11 cellular contexts compared by ENCODE assay signal in the genomic region with DNA sequence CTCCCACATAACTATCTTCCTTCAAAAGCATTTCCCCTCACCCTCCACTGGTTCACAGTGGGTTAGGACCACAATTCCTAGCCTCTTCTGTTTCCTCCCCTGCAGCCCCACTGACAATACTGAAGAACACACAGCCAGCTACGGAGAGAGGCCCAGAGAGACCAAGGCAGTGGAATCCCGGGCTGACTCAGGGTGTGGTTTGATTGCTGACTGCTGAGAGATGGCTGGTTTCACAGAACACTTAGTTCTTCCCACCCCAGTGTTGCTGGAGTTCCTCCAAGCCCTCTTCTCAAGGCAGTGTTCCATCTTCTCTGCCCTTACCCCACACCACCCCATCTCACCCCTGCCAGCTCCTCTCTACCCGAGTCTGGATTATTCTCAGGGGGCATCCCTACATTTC. TPM values are rescaled to one million over a fixed set of nuclear protein-coding genes. Genes with fewer than 3 reads are reported as not detected.
DNase-seq lines count a peak whose midpoint lies in the region; ATAC-seq, FAIRE-seq and TF ChIP-seq lines count a peak whose summit lies in the region.
"Had no signal": no experiment of that assay in that cellular context is flagged by ENCODE, and none has a peak within 500 bp of the region (broad histone marks: within the 10 kb centered on the region; RNA-seq: fewer than 3 reads in every experiment).

No MANE protein-coding gene starts in this region.

- H3K27ac ChIP-seq in brain microvascular endothelial cell, result peak overlapping the region; percentile 87
- peak overlapping the region; percentile 92 to 95 (median 93) for H3K27ac ChIP-seq in thyroid gland

- TF ChIP-seq POLR2A in lower leg skin (IDR thresholded peaks at IDR 0.05) (no peak), thyroid gland (IDR thresholded peaks at IDR 0.05) (peak in 1 of 2 donors; percentile 67), GM12892 (IDR thresholded peaks at IDR 0.05; ENCODE audit: low read depth, low read length) (no peak)

- intact Hi-C loops in activated CD4-positive, alpha-beta T cell treated with anti-CD3 and anti-CD28 coated beads for 36 hours (cut with DNase I, micrococcal nuclease), result no loop called here
- intact Hi-C loops in activated CD4-positive, alpha-beta T cell treated with anti-CD3 and anti-CD28 coated beads, Interleukin-2, amount 10 ng/mL, durations not matched to agents 24 days and 14 days (cut with micrococcal nuclease), result no loop called here
- intact Hi-C loops in lower leg skin (cut with DNase I; ENCODE audit: low total_unique reads) (no loop called here), thyroid gland (cut with DNase I) (loop anchor here (10.0 kb wide), 1 partner anchor 75 kb away; no protein-coding TSS in a partner anchor)

- no peak overlapping the region for H3K4me3 Mint-ChIP-seq in activated CD4-positive, alpha-beta T cell treated with anti-CD3 and anti-CD28 coated beads for 36 hours
- H3K4me3 Mint-ChIP-seq in activated CD4-positive, alpha-beta T cell treated with anti-CD3 and anti-CD28 coated beads, Interleukin-2, amount 10 ng/mL, durations not matched to agents 24 days and 14 days, result no peak overlapping the region

- peaks cover 14% of the 10 kb centered on the region for H3K36me3 Mint-ChIP-seq in activated CD4-positive, alpha-beta T cell treated with anti-CD3 and anti-CD28 coated beads for 36 hours (ENCODE audit: low read depth)
- peaks cover 11% of the 10 kb centered on the region for H3K36me3 Mint-ChIP-seq in activated CD4-positive, alpha-beta T cell treated with anti-CD3 and anti-CD28 coated beads, Interleukin-2, amount 10 ng/mL, durations not matched to agents 24 days and 14 days (ENCODE audit: low read depth)

- no peaks in the 10 kb centered on the region for H3K9me3 ChIP-seq in thyroid gland
- H3K9me3 ChIP-seq: A549 had no signal

- peaks cover 20% of the 10 kb centered on the region for H3K4me1 Mint-ChIP-seq in activated CD4-positive, alpha-beta T cell treated with anti-CD3 and anti-CD28 coated beads for 36 hours
- peaks cover 19% of the 10 kb centered on the region for H3K4me1 Mint-ChIP-seq in activated CD4-positive, alpha-beta T cell treated with anti-CD3 and anti-CD28 coated beads, Interleukin-2, amount 10 ng/mL, durations not matched to agents 24 days and 14 days

- no peaks in the 10 kb centered on the region for H3K27me3 Mint-ChIP-seq in activated CD4-positive, alpha-beta T cell treated with anti-CD3 and anti-CD28 coated beads for 36 hours
- no peaks in the 10 kb centered on the region for H3K27me3 Mint-ChIP-seq in activated CD4-positive, alpha-beta T cell treated with anti-CD3 and anti-CD28 coated beads, Interleukin-2, amount 10 ng/mL, durations not matched to agents 24 days and 14 days

- peaks cover 79 to 96% of the 10 kb centered on the region in 2 donors for H3K4me1 ChIP-seq in thyroid gland

- in situ Hi-C loops in brain microvascular endothelial cell (cut with HindIII; ENCODE audit: low pct_ligation_motif_present, low sequenced_read_pairs), result no loop called here

- 11 to 33% methylated on average over 3 of the region's 3 CpGs for WGBS in lower leg skin, 2 donors
- WGBS in thyroid gland, 2 donors, result 4 to 8% methylated on average over 3 of the region's 3 CpGs

- H3K36me3 ChIP-seq in brain microvascular endothelial cell (replicated peaks) (no peaks in the 10 kb centered on the region), thyroid gland (no peaks in the 10 kb centered on the region)

- CTCF ChIA-PET in activated CD4-positive, alpha-beta T cell treated with anti-CD3 and anti-CD28 coated beads for 36 hours (lab: Charles Lee), result interaction anchor here (1.2 kb wide), 1 partner anchor 215 kb away, joined by 3 read pairs; no protein-coding TSS in a partner anchor

- H3K27me3 ChIP-seq in brain microvascular endothelial cell (replicated peaks) (no peaks in the 10 kb centered on the region), thyroid gland (no peaks in the 10 kb centered on the region)

- DNase-seq in activated CD4-positive, alpha-beta T cell treated with anti-CD3 and anti-CD28 coated beads for 36 hours, result peak; percentile 38
- no peak for DNase-seq in activated CD4-positive, alpha-beta T cell treated with anti-CD3 and anti-CD28 coated beads, Interleukin-2, amount 10 ng/mL, durations not matched to agents 24 days and 14 days
- DNase-seq in brain microvascular endothelial cell (peak; percentile 85), lower leg skin (ENCODE audit: low spot score in 2 of 2) (peak; percentile 88 to 94), thyroid gland (peak; percentile 94 to 96), GM12892 (ENCODE audit: insufficient read length) (no peak), NCI-H1694 (lab: John Stamatoyannopoulos, UW) (no peak)
- DNase-seq: NCI-H1048 had no signal

- H3K4me3 ChIP-seq in brain microvascular endothelial cell (ENCODE audit: low read depth, low read length) (no peak overlapping the region), lower leg skin (ENCODE audit: low read depth, poor library complexity, severe bottlenecking) (no peak overlapping the region), thyroid gland (replicated peaks in 1 of 3) (no peak overlapping the region)
- H3K4me3 ChIP-seq: A549 had no signal

- POLR2A ChIA-PET in activated CD4-positive, alpha-beta T cell treated with anti-CD3 and anti-CD28 coated beads for 36 hours (lab: Charles Lee), result no interaction called here

- H3K27ac Mint-ChIP-seq in activated CD4-positive, alpha-beta T cell treated with anti-CD3 and anti-CD28 coated beads for 36 hours, result no peak overlapping the region
- H3K27ac Mint-ChIP-seq in activated CD4-positive, alpha-beta T cell treated with anti-CD3 and anti-CD28 coated beads, Interleukin-2, amount 10 ng/mL, durations not matched to agents 24 days and 14 days, result no peak overlapping the region

- peak; percentile 67 for ATAC-seq in activated CD4-positive, alpha-beta T cell treated with anti-CD3 and anti-CD28 coated beads for 36 hours
- ATAC-seq in GM19452 (IDR thresholded peaks at IDR 0.05; ENCODE audit: unreplicated experiment), result no peak
- ATAC-seq: activated CD4-positive, CD25-positive, alpha-beta regulatory T cell treated with anti-CD3 and anti-CD28 coated beads, Interleukin-2, amount 50 U/mL, for 24 hours had no signal

- H3K9me3 Mint-ChIP-seq in activated CD4-positive, alpha-beta T cell treated with anti-CD3 and anti-CD28 coated beads for 36 hours (ENCODE audit: low read depth), result no peaks in the 10 kb centered on the region
- no peaks in the 10 kb centered on the region for H3K9me3 Mint-ChIP-seq in activated CD4-positive, alpha-beta T cell treated with anti-CD3 and anti-CD28 coated beads, Interleukin-2, amount 10 ng/mL, durations not matched to agents 24 days and 14 days

- no peak for FAIRE-seq in GM12892 (lab: Jason Lieb, UNC)
- FAIRE-seq: A549 had no signal

- TF ChIP-seq CTCF in brain microvascular endothelial cell (IDR thresholded peaks at IDR 0.05; ENCODE audit: low read depth, low read length, missing control alignments) (no peak), lower leg skin (IDR thresholded peaks at IDR 0.05) (no peak), thyroid gland (IDR thresholded peaks at IDR 0.05) (no peak)

RNA-seq across cellular contexts. Expression of gene ZFP36L2, which starts 43.3 kb away (rescaled TPM):
- 10 to 100 TPM; 74.4 to 77.7 TPM for total RNA-seq in activated CD4-positive, alpha-beta T cell treated with anti-CD3 and anti-CD28 coated beads for 36 hours
- total RNA-seq in activated CD4-positive, alpha-beta T cell treated with anti-CD3 and anti-CD28 coated beads, Interleukin-2, amount 10 ng/mL, durations not matched to agents 24 days and 14 days, result 92.8 and 93.1 TPM in 2 replicates
- 100 to 1,000 TPM; 137 to 329 (median 147) TPM for total RNA-seq in lower leg skin
- 100 to 1,000 TPM; 146 to 287 (median 172) TPM for total RNA-seq in thyroid gland
- 17.0 TPM for polyA plus RNA-seq in GM12892 (2012; ENCODE audit: missing spikeins)

Comparison
In these comparisons a context has a peak if more than half of its experiments do, and no peak if none do; other contexts are left out.
1. DNase-seq: peak in activated CD4-positive, alpha-beta T cell treated with anti-CD3 and anti-CD28 coated beads for 36 hours (single experiment), brain microvascular endothelial cell (single experiment), lower leg skin (2 of 2) and thyroid gland (2 of 2); none in activated CD4-positive, alpha-beta T cell treated with anti-CD3 and anti-CD28 coated beads, Interleukin-2, amount 10 ng/mL, durations not matched to agents 24 days and 14 days (single experiment), GM12892 (single experiment) and NCI-H1694 (single experiment).